15 cellular contexts compared by ENCODE assay signal in genomic region chr22:17988800-17989513, GRCh38. TPM values are rescaled to one million over a fixed set of nuclear protein-coding genes. Genes with fewer than 3 reads are reported as not detected.
DNase-seq lines count a peak whose midpoint lies in the region; ATAC-seq and TF ChIP-seq lines count a peak whose summit lies in the region.
"Had no signal": no experiment of that assay in that cellular context is flagged by ENCODE, and none has a peak within 500 bp of the region (broad histone marks: within the 10 kb centered on the region; RNA-seq: fewer than 3 reads in every experiment).

No MANE protein-coding gene starts in this region.

- ATAC-seq in CD4-positive, CD25-positive, alpha-beta regulatory T cell (ENCODE audit: low read depth in 2 of 2): no peak
- ATAC-seq in GM19351 (IDR thresholded peaks at IDR 0.05; ENCODE audit: unreplicated experiment): no peak
- ATAC-seq: activated CD4-positive, CD25-positive, alpha-beta regulatory T cell treated with anti-CD3 and anti-CD28 coated beads, Interleukin-2, amount 50 U/mL, for 24 hours had no signal

- H3K9me3 ChIP-seq in CD4-positive, CD25-positive, alpha-beta regulatory T cell (ENCODE audit: control insufficient read depth in 2 of 2, low read length in 2 of 2): no peaks in the 10 kb centered on the region
- H3K9me3 ChIP-seq: breast epithelium had no signal

- no peak for DNase-seq in CD4-positive, CD25-positive, alpha-beta regulatory T cell
- peak; percentile 22 for DNase-seq in NCI-H69 (lab: John Stamatoyannopoulos, UW)
- peak; percentile 31 for DNase-seq in dermis blood vessel endothelial cell
- no peak for DNase-seq in neural crest cell (ENCODE audit: low read depth, low spot score)
- DNase-seq in NOMO-1 treated with DMSO at 0.1 percent for 48 hours (lab: John Stamatoyannopoulos, UW; ENCODE audit: unreplicated experiment): no peak
- DNase-seq in HuH-7 (ENCODE audit: low spot score): no peak
- no peak for DNase-seq in effector CD8-positive, alpha-beta T cell (lab: John Stamatoyannopoulos, UW)
- DNase-seq: midbrain; NCI-H187 treated with DMSO at 0.1 percent for 48 hours; stimulated activated CD4-positive, alpha-beta T cell treated with anti-CD3 and anti-CD28 coated beads, Interleukin-4, amount 100 ng/mL, for 24 hours had no signal

- H3K4me1 Mint-ChIP-seq in CD4-positive, CD25-positive, alpha-beta regulatory T cell: peaks cover 0 to 38% (median 32%) of the 10 kb centered on the region in 4 donors
- peaks cover 28% of the 10 kb centered on the region for H3K4me1 Mint-ChIP-seq in neural crest cell

- H3K4me3 ChIP-seq in CD4-positive, CD25-positive, alpha-beta regulatory T cell (ENCODE audit: low read depth, low read length): no peak overlapping the region
- H3K4me3 ChIP-seq: breast epithelium had no signal

- peak overlapping the region in 1 of 4 donors; percentile 0 for H3K4me3 Mint-ChIP-seq in CD4-positive, CD25-positive, alpha-beta regulatory T cell
- H3K4me3 Mint-ChIP-seq in neural crest cell: no peak overlapping the region
- H3K4me3 Mint-ChIP-seq: CD14-positive monocyte; stimulated activated naive CD8-positive, alpha-beta T cell treated with anti-CD3 and anti-CD28 coated beads, Interleukin-15, Interleukin-2, amounts not matched to agents 100 ng/mL and 50 ng/mL, for 24 hours had no signal

- H3K27ac ChIP-seq in CD4-positive, CD25-positive, alpha-beta regulatory T cell (ENCODE audit: insufficient read depth, low read length, poor library complexity, severe bottlenecking): no peak overlapping the region

- TF ChIP-seq CTCF in neural crest cell (conservative IDR thresholded peaks at IDR 0.05): no peak

- H3K9me3 Mint-ChIP-seq in CD4-positive, CD25-positive, alpha-beta regulatory T cell: no peaks in the 10 kb centered on the region
- no peaks in the 10 kb centered on the region for H3K9me3 Mint-ChIP-seq in neural crest cell
- H3K9me3 Mint-ChIP-seq: CD14-positive monocyte; stimulated activated naive CD8-positive, alpha-beta T cell treated with anti-CD3 and anti-CD28 coated beads, Interleukin-15, Interleukin-2, amounts not matched to agents 100 ng/mL and 50 ng/mL, for 24 hours had no signal

- H3K27me3 Mint-ChIP-seq in CD4-positive, CD25-positive, alpha-beta regulatory T cell: no peaks in the 10 kb centered on the region
- H3K27me3 Mint-ChIP-seq in neural crest cell (ENCODE audit: low read depth): no peaks in the 10 kb centered on the region
- H3K27me3 Mint-ChIP-seq: stimulated activated naive CD8-positive, alpha-beta T cell treated with anti-CD3 and anti-CD28 coated beads, Interleukin-15, Interleukin-2, amounts not matched to agents 100 ng/mL and 50 ng/mL, for 24 hours had no signal

- no peaks in the 10 kb centered on the region for H3K27me3 ChIP-seq in CD4-positive, CD25-positive, alpha-beta regulatory T cell (ENCODE audit: control insufficient read depth, insufficient read depth, low read length)
- H3K27me3 ChIP-seq: breast epithelium had no signal

- peaks cover 2% of the 10 kb centered on the region for H3K4me1 ChIP-seq in CD4-positive, CD25-positive, alpha-beta regulatory T cell (ENCODE audit: control insufficient read depth, insufficient read depth, low read length, poor library complexity, severe bottlenecking)
- H3K4me1 ChIP-seq: breast epithelium had no signal

- no peaks in the 10 kb centered on the region for H3K36me3 Mint-ChIP-seq in CD4-positive, CD25-positive, alpha-beta regulatory T cell
- H3K36me3 Mint-ChIP-seq in neural crest cell (ENCODE audit: low read depth): no peaks in the 10 kb centered on the region
- H3K36me3 Mint-ChIP-seq: CD14-positive monocyte had no signal

- H3K27ac Mint-ChIP-seq in CD4-positive, CD25-positive, alpha-beta regulatory T cell: peak overlapping the region; percentile 53 to 81 (median 72)
- H3K27ac Mint-ChIP-seq in neural crest cell (ENCODE audit: unreplicated experiment): peak overlapping the region; percentile 36
- H3K27ac Mint-ChIP-seq: CD14-positive monocyte; stimulated activated naive CD8-positive, alpha-beta T cell treated with anti-CD3 and anti-CD28 coated beads, Interleukin-15, Interleukin-2, amounts not matched to agents 100 ng/mL and 50 ng/mL, for 24 hours had no signal

- H3K36me3 ChIP-seq in CD4-positive, CD25-positive, alpha-beta regulatory T cell (ENCODE audit: control insufficient read depth, insufficient read depth, low read length): no peaks in the 10 kb centered on the region
- H3K36me3 ChIP-seq: breast epithelium had no signal

RNA-seq across cellular contexts. Expression of gene MICAL3, which starts 35.4 kb away (rescaled TPM):
- total RNA-seq in CD4-positive, CD25-positive, alpha-beta regulatory T cell: 39.9 TPM
- polyA plus RNA-seq in CD4-positive, CD25-positive, alpha-beta regulatory T cell: 1 to 10 TPM in 3 of 4 donors, under 1 TPM in 1; 0.71 to 2.3 (median 1.5) TPM
- total RNA-seq in dermis blood vessel endothelial cell: 40.2 and 43.4 TPM in 2 replicates
- total RNA-seq in neural crest cell: 84.5 and 87.1 TPM in 2 replicates

Comparison
In these comparisons a context has a peak if more than half of its experiments do, and no peak if none do; other contexts are left out.
1. DNase-seq: peak in NCI-H69 (single experiment) and dermis blood vessel endothelial cell (single experiment); none in CD4-positive, CD25-positive, alpha-beta regulatory T cell (0 of 3), neural crest cell (single experiment), NOMO-1 treated with DMSO at 0.1 percent for 48 hours (single experiment), HuH-7 (single experiment) and effector CD8-positive, alpha-beta T cell (single experiment).